ENCODE assay signal across 1 cellular context in the genomic region with DNA sequence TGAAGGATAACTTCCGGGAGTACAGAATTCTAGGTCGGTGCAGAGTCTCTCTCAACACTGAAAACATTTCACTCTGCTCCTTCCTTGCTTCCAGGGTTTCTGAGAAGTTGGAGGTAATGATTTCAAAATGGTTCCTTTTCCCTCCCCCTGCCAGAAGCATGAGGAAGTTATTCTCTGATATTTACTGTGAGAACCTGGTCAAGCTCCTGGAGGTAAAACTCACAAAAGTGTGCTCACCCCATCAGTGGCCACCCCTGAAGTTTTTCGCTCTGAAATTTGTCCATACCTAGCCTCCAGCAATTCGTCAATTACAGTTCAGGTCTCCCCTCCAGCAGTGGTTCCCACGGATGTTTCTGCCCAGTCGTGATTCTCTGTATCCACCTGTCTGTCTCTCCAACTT.
TF ChIP-seq lines count a peak whose summit lies in the region.

No MANE protein-coding gene starts in this region.

TF ChIP-seq in SK-N-SH, 30 proteins besides CTCF, POLR2A, EP300 and RAD21 (continued from another document):
- TF ChIP-seq, protein P1, sequence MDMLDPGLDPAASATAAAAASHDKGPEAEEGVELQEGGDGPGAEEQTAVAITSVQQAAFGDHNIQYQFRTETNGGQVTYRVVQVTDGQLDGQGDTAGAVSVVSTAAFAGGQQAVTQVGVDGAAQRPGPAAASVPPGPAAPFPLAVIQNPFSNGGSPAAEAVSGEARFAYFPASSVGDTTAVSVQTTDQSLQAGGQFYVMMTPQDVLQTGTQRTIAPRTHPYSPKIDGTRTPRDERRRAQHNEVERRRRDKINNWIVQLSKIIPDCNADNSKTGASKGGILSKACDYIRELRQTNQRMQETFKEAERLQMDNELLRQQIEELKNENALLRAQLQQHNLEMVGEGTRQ (IDR thresholded peaks at IDR 0.05; ENCODE audit: borderline replicate concordance, low read depth, low read length): no peak
- no peak for TF ChIP-seq POLR2AphosphoS5 (IDR thresholded peaks at IDR 0.05; ENCODE audit: low read depth, low read length)
- TF ChIP-seq RXRA (IDR thresholded peaks at IDR 0.05; ENCODE audit: borderline replicate concordance, low read depth): no peak
TF ChIP-seq in SK-N-SH: peak in this region for 0.
